Comparison of ENCODE assay signal across 8 cellular contexts in the genomic region with DNA sequence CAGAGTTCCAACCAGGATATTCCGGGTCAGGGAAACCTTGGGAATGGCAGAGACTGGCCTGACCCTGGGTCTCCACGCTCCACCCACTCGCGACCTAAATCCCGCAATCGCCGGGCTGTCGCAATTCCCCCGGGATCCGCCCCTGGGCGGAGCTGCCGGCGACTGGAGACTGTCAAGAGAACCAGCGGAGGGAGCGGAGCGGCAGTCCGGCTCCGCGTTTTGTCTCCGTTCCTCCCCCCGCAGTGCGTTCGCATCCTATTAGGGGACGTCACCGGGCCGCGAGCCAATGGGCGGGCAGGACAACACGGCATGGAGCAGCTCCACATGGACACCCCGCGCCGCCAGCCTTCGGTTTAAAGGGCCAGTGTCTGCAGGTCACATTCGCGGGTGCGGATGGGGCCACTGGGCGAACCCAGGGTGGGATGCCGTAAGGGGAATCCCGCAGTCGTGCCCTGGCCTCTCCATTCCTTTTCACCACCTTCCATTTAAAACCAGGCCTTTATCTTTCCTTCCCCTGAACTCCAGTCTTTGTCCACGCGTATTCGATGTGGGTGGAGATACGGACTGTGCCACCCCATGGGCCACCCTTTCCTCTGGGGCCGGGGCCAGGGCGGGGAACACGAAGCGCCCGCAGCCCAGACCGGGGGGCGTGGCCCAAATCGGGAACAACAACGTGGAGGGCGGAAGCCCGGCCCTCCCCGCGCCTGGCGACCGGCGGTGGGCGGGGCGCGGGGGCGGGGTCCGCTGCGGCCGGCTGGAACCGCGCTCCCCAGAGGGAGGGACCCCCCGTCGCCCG. TPM values are rescaled to one million over a fixed set of nuclear protein-coding genes. Genes with fewer than 3 reads are reported as not detected.
DNase-seq lines count a peak whose midpoint lies in the region; ATAC-seq and TF ChIP-seq lines count a peak whose summit lies in the region.

No MANE protein-coding gene starts in this region.

- peak overlapping the region; percentile 95 for H3K27ac Mint-ChIP-seq in dendritic cell treated with granulocyte-macrophage colony-stimulating factor and Interleukin-4, amounts not matched to agents 40 ng/mL and 50 ng/mL, for 4 days

- no peaks in the 10 kb centered on the region for H3K9me3 Mint-ChIP-seq in dendritic cell treated with granulocyte-macrophage colony-stimulating factor and Interleukin-4, amounts not matched to agents 40 ng/mL and 50 ng/mL, for 4 days

- H3K36me3 ChIP-seq in BE2C, result peaks cover 6% of the 10 kb centered on the region; the same call in 1 of the 2 replicates

- H3K4me3 ChIP-seq in BE2C (ENCODE audit: low read depth, low read length), result peak overlapping the region; percentile 53

- peaks cover 73% of the 10 kb centered on the region for H3K4me1 Mint-ChIP-seq in dendritic cell treated with granulocyte-macrophage colony-stimulating factor and Interleukin-4, amounts not matched to agents 40 ng/mL and 50 ng/mL, for 4 days (ENCODE audit: low read depth)

- TF ChIP-seq CTCF in BE2C (IDR thresholded peaks at IDR 0.05; ENCODE audit: low read depth, low read length), result no peak

- no peaks in the 10 kb centered on the region for H3K27me3 Mint-ChIP-seq in dendritic cell treated with granulocyte-macrophage colony-stimulating factor and Interleukin-4, amounts not matched to agents 40 ng/mL and 50 ng/mL, for 4 days

- ATAC-seq in GM19351 (IDR thresholded peaks at IDR 0.05; ENCODE audit: unreplicated experiment), result peak; percentile 53
- peak; percentile 39 for ATAC-seq in HG03520 (IDR thresholded peaks at IDR 0.05; ENCODE audit: unreplicated experiment)
- peak; percentile 60 for ATAC-seq in left lobe of liver

- DNase-seq in BE2C (peak; percentile 97), NCI-H748 (lab: John Stamatoyannopoulos, UW; ENCODE audit: unreplicated experiment) (peak; percentile 99), left lobe of liver (ENCODE audit: low spot score) (peak; percentile 100)
- DNase-seq in activated CD4-positive, alpha-beta T cell treated with anti-CD3 and anti-CD28 coated beads, Interleukin-2, amount 50 U/mL, for 4 hours, result peak; percentile 99
- DNase-seq in stimulated activated CD4-positive, alpha-beta T cell treated with anti-CD3 and anti-CD28 coated beads, Interleukin-2, amount 100 ng/mL, for 24 hours, result peak; percentile 99 to 100

- peak overlapping the region; percentile 99 for H3K4me3 Mint-ChIP-seq in dendritic cell treated with granulocyte-macrophage colony-stimulating factor and Interleukin-4, amounts not matched to agents 40 ng/mL and 50 ng/mL, for 4 days

- no peaks in the 10 kb centered on the region for H3K9me3 ChIP-seq in BE2C

- no peaks in the 10 kb centered on the region for H3K27me3 ChIP-seq in BE2C

- intact Hi-C loops in dendritic cell treated with granulocyte-macrophage colony-stimulating factor and Interleukin-4, amounts not matched to agents 40 ng/mL and 50 ng/mL, for 4 days (cut with micrococcal nuclease), result loop anchor here (1.0 kb wide), 1 partner anchor 9 kb away; no protein-coding TSS in a partner anchor

- H3K36me3 Mint-ChIP-seq in dendritic cell treated with granulocyte-macrophage colony-stimulating factor and Interleukin-4, amounts not matched to agents 40 ng/mL and 50 ng/mL, for 4 days (ENCODE audit: low read depth), result peaks cover 27% of the 10 kb centered on the region

- peaks cover 10% of the 10 kb centered on the region for H3K4me1 ChIP-seq in BE2C

RNA-seq across cellular contexts. Expression of a gene that starts 0.8 kb away (rescaled TPM):
- 22.8 TPM for polyA plus RNA-seq in BE2C (2012; ENCODE audit: insufficient read depth, insufficient read length, low read depth)
- 8.6 TPM for total RNA-seq in left lobe of liver

Comparison
In these comparisons a context has a peak if more than half of its experiments do, and no peak if none do; other contexts are left out.
1. Peak in every context shown above with its lines: DNase-seq, ATAC-seq and H3K4me3 ChIP-seq.